ENCODE assay signal across 8 cellular contexts in the genomic region with DNA sequence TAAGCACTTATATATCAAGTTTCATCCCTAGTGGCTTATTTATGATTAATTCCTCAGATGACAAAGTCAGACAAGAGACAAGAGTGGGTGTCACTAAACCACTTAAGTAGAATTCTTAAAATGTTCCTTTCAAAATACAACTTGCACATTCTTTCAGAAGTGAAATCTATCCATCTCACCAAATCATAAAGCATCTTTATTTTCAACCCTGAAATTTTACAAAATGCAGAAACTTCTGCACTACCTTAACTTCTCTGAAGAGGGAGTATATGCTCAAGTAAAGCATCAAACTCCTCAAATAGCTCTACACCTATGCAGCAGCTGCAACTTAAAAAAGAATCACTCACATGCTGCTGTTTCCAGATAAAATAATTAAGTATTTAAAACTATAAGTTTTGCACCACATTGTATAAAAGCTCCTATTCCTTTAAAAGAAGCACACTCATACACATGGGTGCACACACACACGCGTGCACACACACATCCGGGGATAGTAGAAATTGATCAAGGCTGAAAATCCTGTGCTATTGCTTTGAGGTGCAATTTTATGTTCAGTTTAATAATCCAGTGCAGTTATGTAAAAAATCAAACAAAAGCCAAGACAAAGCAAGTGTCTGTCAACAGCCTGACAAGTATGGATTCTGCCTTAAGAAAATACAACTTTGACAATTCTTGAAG.
DNase-seq lines count a peak whose midpoint lies in the region; ATAC-seq, FAIRE-seq and TF ChIP-seq lines count a peak whose summit lies in the region.

No MANE protein-coding gene starts in this region.

- H3K27me3 Mint-ChIP-seq in WTC11 (ENCODE audit: low read depth): no peaks in the 10 kb centered on the region

- H3K36me3 Mint-ChIP-seq in WTC11: no peaks in the 10 kb centered on the region

- peaks cover 74% of the 10 kb centered on the region for H3K4me1 Mint-ChIP-seq in WTC11

- H3K9me3 Mint-ChIP-seq in WTC11: no peaks in the 10 kb centered on the region

- no peaks in the 10 kb centered on the region for H3K27me3 ChIP-seq in layer of hippocampus (ENCODE audit: control insufficient read depth, insufficient read depth, low read length)

- DNase-seq in ACHN (peak; percentile 29), WTC11 (ENCODE audit: low spot score) (no peak), H54 (ENCODE audit: insufficient read length, low spot score) (no peak)
- no peak for DNase-seq in effector CD4-positive, alpha-beta T cell

- in situ Hi-C loops in ACHN (cut with HindIII; ENCODE audit: low pct_ligation_motif_present, low pct_unique_long_range_greater_than_20kb, low sequenced_read_pairs): no loop called here

- H3K4me3 Mint-ChIP-seq in WTC11: no peak overlapping the region

- H3K27ac Mint-ChIP-seq in WTC11: no peak overlapping the region

- H3K27ac ChIP-seq in layer of hippocampus (ENCODE audit: low read depth, low read length): peak overlapping the region; percentile 47

- CTCF ChIA-PET in WTC11 (lab: Charles Lee): interaction anchor here (0.6 to 2.1 kb wide), 21 partner anchors 9 to 517 kb away, joined by 3 to 13 read pairs (median 4); no protein-coding TSS in a partner anchor

- POLR2A ChIA-PET in WTC11 (lab: Charles Lee): no interaction called here

- FAIRE-seq in H54 (lab: Jason Lieb, UNC): no peak

- ATAC-seq in GM18508 (IDR thresholded peaks at IDR 0.05; ENCODE audit: insufficient read depth, unreplicated experiment): peak; percentile 64
- ATAC-seq in HG03565 (IDR thresholded peaks at IDR 0.05; ENCODE audit: unreplicated experiment): peak; percentile 82
- peak; percentile 54 for ATAC-seq in WTC11
- no peak for ATAC-seq in GM21723 (IDR thresholded peaks at IDR 0.05; ENCODE audit: unreplicated experiment)

- TF ChIP-seq CTCF in WTC11 (IDR thresholded peaks at IDR 0.05): peak; percentile 39; the same call in 1 of the 2 replicates

- TF ChIP-seq POLR2A in H54 (IDR thresholded peaks at IDR 0.05; ENCODE audit: low read depth, low read length): no peak

TF ChIP-seq in WTC11, 78 proteins besides CTCF, POLR2A, EP300 and RAD21:
- no peak for TF ChIP-seq PRRX2 (CRISPR knock-in tag; IDR thresholded peaks at IDR 0.05)
- TF ChIP-seq GABPB1 (CRISPR knock-in tag; IDR thresholded peaks at IDR 0.05): no peak
- TF ChIP-seq TCF7 (CRISPR knock-in tag; IDR thresholded peaks at IDR 0.05; ENCODE audit: low read depth): no peak
- TF ChIP-seq, protein P1, sequence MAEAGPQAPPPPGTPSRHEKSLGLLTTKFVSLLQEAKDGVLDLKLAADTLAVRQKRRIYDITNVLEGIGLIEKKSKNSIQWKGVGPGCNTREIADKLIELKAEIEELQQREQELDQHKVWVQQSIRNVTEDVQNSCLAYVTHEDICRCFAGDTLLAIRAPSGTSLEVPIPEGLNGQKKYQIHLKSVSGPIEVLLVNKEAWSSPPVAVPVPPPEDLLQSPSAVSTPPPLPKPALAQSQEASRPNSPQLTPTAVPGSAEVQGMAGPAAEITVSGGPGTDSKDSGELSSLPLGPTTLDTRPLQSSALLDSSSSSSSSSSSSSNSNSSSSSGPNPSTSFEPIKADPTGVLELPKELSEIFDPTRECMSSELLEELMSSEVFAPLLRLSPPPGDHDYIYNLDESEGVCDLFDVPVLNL (CRISPR knock-in tag; IDR thresholded peaks at IDR 0.05; ENCODE audit: borderline replicate concordance, low read depth): no peak
- TF ChIP-seq, protein P2, sequence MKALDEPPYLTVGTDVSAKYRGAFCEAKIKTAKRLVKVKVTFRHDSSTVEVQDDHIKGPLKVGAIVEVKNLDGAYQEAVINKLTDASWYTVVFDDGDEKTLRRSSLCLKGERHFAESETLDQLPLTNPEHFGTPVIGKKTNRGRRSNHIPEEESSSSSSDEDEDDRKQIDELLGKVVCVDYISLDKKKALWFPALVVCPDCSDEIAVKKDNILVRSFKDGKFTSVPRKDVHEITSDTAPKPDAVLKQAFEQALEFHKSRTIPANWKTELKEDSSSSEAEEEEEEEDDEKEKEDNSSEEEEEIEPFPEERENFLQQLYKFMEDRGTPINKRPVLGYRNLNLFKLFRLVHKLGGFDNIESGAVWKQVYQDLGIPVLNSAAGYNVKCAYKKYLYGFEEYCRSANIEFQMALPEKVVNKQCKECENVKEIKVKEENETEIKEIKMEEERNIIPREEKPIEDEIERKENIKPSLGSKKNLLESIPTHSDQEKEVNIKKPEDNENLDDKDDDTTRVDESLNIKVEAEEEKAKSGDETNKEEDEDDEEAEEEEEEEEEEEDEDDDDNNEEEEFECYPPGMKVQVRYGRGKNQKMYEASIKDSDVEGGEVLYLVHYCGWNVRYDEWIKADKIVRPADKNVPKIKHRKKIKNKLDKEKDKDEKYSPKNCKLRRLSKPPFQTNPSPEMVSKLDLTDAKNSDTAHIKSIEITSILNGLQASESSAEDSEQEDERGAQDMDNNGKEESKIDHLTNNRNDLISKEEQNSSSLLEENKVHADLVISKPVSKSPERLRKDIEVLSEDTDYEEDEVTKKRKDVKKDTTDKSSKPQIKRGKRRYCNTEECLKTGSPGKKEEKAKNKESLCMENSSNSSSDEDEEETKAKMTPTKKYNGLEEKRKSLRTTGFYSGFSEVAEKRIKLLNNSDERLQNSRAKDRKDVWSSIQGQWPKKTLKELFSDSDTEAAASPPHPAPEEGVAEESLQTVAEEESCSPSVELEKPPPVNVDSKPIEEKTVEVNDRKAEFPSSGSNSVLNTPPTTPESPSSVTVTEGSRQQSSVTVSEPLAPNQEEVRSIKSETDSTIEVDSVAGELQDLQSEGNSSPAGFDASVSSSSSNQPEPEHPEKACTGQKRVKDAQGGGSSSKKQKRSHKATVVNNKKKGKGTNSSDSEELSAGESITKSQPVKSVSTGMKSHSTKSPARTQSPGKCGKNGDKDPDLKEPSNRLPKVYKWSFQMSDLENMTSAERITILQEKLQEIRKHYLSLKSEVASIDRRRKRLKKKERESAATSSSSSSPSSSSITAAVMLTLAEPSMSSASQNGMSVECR (CRISPR knock-in tag; IDR thresholded peaks at IDR 0.05; ENCODE audit: borderline replicate concordance): no peak
- TF ChIP-seq JAZF1 (CRISPR knock-in tag; IDR thresholded peaks at IDR 0.05): no peak
